13 cellular contexts compared by ENCODE assay signal in the genomic region with DNA sequence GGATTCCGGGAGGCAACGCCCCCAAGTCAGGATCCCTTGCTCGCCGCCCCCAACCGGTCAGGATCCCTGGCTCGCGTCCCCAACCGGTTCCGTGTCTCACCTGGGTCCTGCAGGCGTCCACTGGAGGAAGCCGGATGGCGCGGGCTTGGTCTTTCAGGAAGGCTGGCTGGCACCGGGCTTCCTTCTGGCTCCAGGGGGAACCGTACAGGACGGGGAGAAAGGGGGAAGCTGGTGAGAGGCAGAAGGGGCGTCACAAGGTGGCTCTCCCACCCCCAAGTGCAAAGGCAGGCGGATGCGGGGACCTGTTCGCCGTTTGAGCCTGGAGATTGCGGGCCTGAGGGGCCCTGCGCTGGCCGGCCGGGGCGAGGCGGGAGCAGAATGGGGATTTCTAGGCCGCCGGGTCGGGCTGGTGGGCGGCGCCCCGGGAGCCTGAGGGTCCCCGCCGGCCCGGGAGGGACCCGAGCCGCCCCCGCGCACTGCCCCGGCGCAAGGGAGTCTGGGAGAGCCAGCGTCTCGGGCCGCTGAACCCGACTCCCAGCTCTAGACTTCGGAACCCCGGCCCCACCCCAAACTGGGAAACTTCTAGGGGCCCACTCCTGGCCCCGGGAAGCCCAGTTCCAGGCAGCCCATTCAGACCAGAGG.
DNase-seq lines count a peak whose midpoint lies in the region; ATAC-seq and TF ChIP-seq lines count a peak whose summit lies in the region.
"Had no signal": no experiment of that assay in that cellular context is flagged by ENCODE, and none has a peak within 500 bp of the region (broad histone marks: within the 10 kb centered on the region; RNA-seq: fewer than 3 reads in every experiment).

No MANE protein-coding gene starts in this region.

- H3K4me2 ChIP-seq in SK-N-SH, result no peak overlapping the region
- H3K4me2 ChIP-seq: A549 had no signal

- CTCF ChIA-PET in SK-N-SH (lab: Yijun Ruan, JAX), result interaction anchor here (0.9 to 1.0 kb wide), 2 partner anchors 24 to 238 kb away, joined by 3 read pairs; no protein-coding TSS in a partner anchor
- CTCF ChIA-PET in CD4-positive, alpha-beta memory T cell (lab: Charles Lee; ENCODE audit: partially characterized antibody), result interaction anchor here (0.6 kb wide), 1 partner anchor 289 kb away, joined by 3 read pairs; no protein-coding TSS in a partner anchor

- peaks cover 23 to 32% of the 10 kb centered on the region in 2 donors for H3K27me3 Mint-ChIP-seq in CD4-positive, alpha-beta memory T cell

- H2AFZ ChIP-seq in SK-N-SH (ENCODE audit: low read depth), result 0 out of 2 replicates have a peak overlapping the region, but pooled peaks have one; percentile 20

- TF ChIP-seq RAD21 in SK-N-SH (IDR thresholded peaks at IDR 0.05; ENCODE audit: low read length), result no peak

- no peak overlapping the region for H3K9ac ChIP-seq in SK-N-SH
- no peak overlapping the region for H3K9ac ChIP-seq in duodenal mucosa (ENCODE audit: low read depth in 1 of 2, low read length in 2 of 2)

- POLR2A ChIA-PET in SK-N-SH (lab: Yijun Ruan, JAX), result no interaction called here
- POLR2A ChIA-PET in CD4-positive, alpha-beta memory T cell (lab: Charles Lee; ENCODE audit: partially characterized antibody), result no interaction called here

- H4K20me1 ChIP-seq in SK-N-SH (ENCODE audit: insufficient read depth), result peaks cover 3% of the 10 kb centered on the region; the same call in 1 of the 2 replicates

- peaks cover 11 to 15% (median 13%) of the 10 kb centered on the region in 4 donors for H3K4me1 Mint-ChIP-seq in CD4-positive, alpha-beta memory T cell

- no peaks in the 10 kb centered on the region for H3K36me3 Mint-ChIP-seq in CD4-positive, alpha-beta memory T cell

- H3K9me3 ChIP-seq in SK-N-SH (no peaks in the 10 kb centered on the region), duodenal mucosa (ENCODE audit: control insufficient read depth in 1 of 2, low read length in 2 of 2) (no peaks in the 10 kb centered on the region), lower lobe of right lung (no peaks in the 10 kb centered on the region), tibial artery (no peaks in the 10 kb centered on the region)
- no peaks in the 10 kb centered on the region for H3K9me3 ChIP-seq in CD4-positive, alpha-beta memory T cell (ENCODE audit: control insufficient read depth in 1 of 2, low read length in 2 of 2)
- H3K9me3 ChIP-seq: A549 had no signal

- H3K27ac ChIP-seq in SK-N-SH (ENCODE audit: low read depth in 2 of 2, low read length in 1 of 2), result peak overlapping the region; percentile 37 to 67; a peak in 3 of 4 replicates
- no peak overlapping the region for H3K27ac ChIP-seq in duodenal mucosa (ENCODE audit: low read depth, low read length)
- H3K27ac ChIP-seq in lower lobe of right lung, result no peak overlapping the region
- no peak overlapping the region for H3K27ac ChIP-seq in tibial artery
- H3K27ac ChIP-seq in CD4-positive, alpha-beta memory T cell (ENCODE audit: low read depth, low read length), result no peak overlapping the region

- DNase-seq in SK-N-SH (peak; percentile 49), lower lobe of right lung (no peak), tibial artery (no peak), T-helper 9 cell (no peak)
- no peak for DNase-seq in CD4-positive, alpha-beta memory T cell
- DNase-seq: activated T-cell treated with anti-CD3 and anti-CD28 coated beads for 4 hours, NCI-H69 had no signal

- H3K4me1 ChIP-seq in SK-N-SH (ENCODE audit: control insufficient read depth in 1 of 2, insufficient read depth in 2 of 2, low read depth in 1 of 2, low read length in 1 of 2) (peaks cover 0 to 6% of the 10 kb centered on the region in 2 experiments; a peak in 2 of 4 replicates), duodenal mucosa (ENCODE audit: control insufficient read depth in 1 of 2, insufficient read depth in 2 of 2, low read length in 2 of 2) (peaks cover 6 to 7% of the 10 kb centered on the region in 2 donors), lower lobe of right lung (no peaks in the 10 kb centered on the region), tibial artery (peaks cover 0 to 19% (median 12%) of the 10 kb centered on the region in 4 donors)
- H3K4me1 ChIP-seq in CD4-positive, alpha-beta memory T cell (ENCODE audit: insufficient read depth, low read length), result peaks cover 14% of the 10 kb centered on the region

- no peak for TF ChIP-seq EP300 in SK-N-SH (IDR thresholded peaks at IDR 0.05; ENCODE audit: borderline replicate concordance in 1 of 2, low read depth in 1 of 2, low read length in 1 of 2)

- no peak overlapping the region for H3K27ac Mint-ChIP-seq in CD4-positive, alpha-beta memory T cell
- H3K27ac Mint-ChIP-seq: T-helper 2 cell treated with Interferon-gamma antibody and Interleukin-4, amounts not matched to agents 5 μg/mL and 100 μg/mL, for 36 hours had no signal

- H3K4me3 ChIP-seq in SK-N-SH (ENCODE audit: low read depth in 2 of 2, low read length in 1 of 2) (peak overlapping the region in 1 of 2 experiments; percentile 15; a peak in 2 of 4 replicates), duodenal mucosa (ENCODE audit: low read depth in 1 of 2, low read length in 2 of 2) (peak overlapping the region; percentile 35 to 59), lower lobe of right lung (peak overlapping the region; percentile 25), tibial artery (peak overlapping the region; percentile 16 to 33)
- H3K4me3 ChIP-seq in CD4-positive, alpha-beta memory T cell (ENCODE audit: low read length in 2 of 2), result no peak overlapping the region
- H3K4me3 ChIP-seq: A549 had no signal

- WGBS in SK-N-SH (ENCODE audit: low lambda C conversion rate), result 54% methylated on average over 19 of the region's 49 CpGs

- peaks cover 17 to 20% of the 10 kb centered on the region in 2 experiments for H3K36me3 ChIP-seq in SK-N-SH (replicated peaks in 1 of 2; ENCODE audit: control insufficient read depth in 1 of 2, insufficient read depth in 2 of 2, low read length in 1 of 2)
- H3K36me3 ChIP-seq in duodenal mucosa (ENCODE audit: control insufficient read depth in 1 of 2, insufficient read depth in 2 of 2, low read length in 2 of 2), result no peaks in the 10 kb centered on the region
- H3K36me3 ChIP-seq in lower lobe of right lung, result no peaks in the 10 kb centered on the region
- H3K36me3 ChIP-seq in tibial artery, result no peaks in the 10 kb centered on the region
- no peaks in the 10 kb centered on the region for H3K36me3 ChIP-seq in CD4-positive, alpha-beta memory T cell (ENCODE audit: insufficient read depth, low read length)

- intact Hi-C loops in lower lobe of right lung (cut with DNase I), result no loop called here
- intact Hi-C loops in tibial artery (cut with DNase I; ENCODE audit: low total_unique reads), result no loop called here
- intact Hi-C loops in CD4-positive, alpha-beta memory T cell (cut with micrococcal nuclease), result no loop called here

- peaks cover 0 to 4% (median 0%) of the 10 kb centered on the region in 8 donors for H3K9me3 Mint-ChIP-seq in CD4-positive, alpha-beta memory T cell
- H3K9me3 Mint-ChIP-seq: central memory CD8-positive, alpha-beta T cell; T-helper 2 cell treated with Interferon-gamma antibody and Interleukin-4, amounts not matched to agents 5 μg/mL and 100 μg/mL, for 36 hours had no signal

- ATAC-seq in SK-N-SH treated with all-trans-retinoic acid at 6 μM for 48 hours (no peak), lower lobe of right lung (no peak), HG03354 (IDR thresholded peaks at IDR 0.05; ENCODE audit: poor library complexity, severe bottlenecking, unreplicated experiment) (no peak)
- ATAC-seq: A549 had no signal

- H3K4me3 Mint-ChIP-seq in CD4-positive, alpha-beta memory T cell, result no peak overlapping the region
- H3K4me3 Mint-ChIP-seq: central memory CD8-positive, alpha-beta T cell; T-helper 2 cell treated with Interferon-gamma antibody and Interleukin-4, amounts not matched to agents 5 μg/mL and 100 μg/mL, for 36 hours had no signal

- H3K27me3 ChIP-seq in SK-N-SH (ENCODE audit: insufficient read depth) (no peaks in the 10 kb centered on the region), duodenal mucosa (ENCODE audit: control insufficient read depth in 1 of 2, insufficient read depth in 2 of 2, low read length in 2 of 2) (peaks cover 13 to 36% of the 10 kb centered on the region in 2 donors), lower lobe of right lung (ENCODE audit: low read depth) (peaks cover 29% of the 10 kb centered on the region), tibial artery (peaks cover 0 to 17% of the 10 kb centered on the region in 2 donors)
- peaks cover 24% of the 10 kb centered on the region for H3K27me3 ChIP-seq in CD4-positive, alpha-beta memory T cell (ENCODE audit: insufficient read depth, low read length)

- H3K9me2 ChIP-seq in SK-N-SH, result no peaks in the 10 kb centered on the region

- no peak for TF ChIP-seq CTCF in SK-N-SH (IDR thresholded peaks at IDR 0.05)
- TF ChIP-seq CTCF in lower lobe of right lung (IDR thresholded peaks at IDR 0.05), result no peak
- TF ChIP-seq CTCF in tibial artery (IDR thresholded peaks at IDR 0.05), result no peak

- H3F3A ChIP-seq in SK-N-SH (replicated peaks; ENCODE audit: insufficient read depth), result peaks cover 46% of the 10 kb centered on the region

- peaks cover 38% of the 10 kb centered on the region for H3K79me2 ChIP-seq in SK-N-SH (ENCODE audit: insufficient read depth)

TF ChIP-seq in SK-N-SH, 30 proteins besides CTCF, POLR2A, EP300 and RAD21 (continues in another document):
- no peak for TF ChIP-seq CHD2 (IDR thresholded peaks at IDR 0.05; ENCODE audit: low read length, partially characterized antibody)
- no peak for TF ChIP-seq GABPA (IDR thresholded peaks at IDR 0.05; ENCODE audit: low read depth)
- no peak for TF ChIP-seq FOXM1 (IDR thresholded peaks at IDR 0.05; ENCODE audit: low read depth)

TF ChIP-seq in SK-N-SH treated with all-trans-retinoic acid at 6 μM for 48 hours, 23 proteins besides CTCF, POLR2A, EP300 and RAD21:
- TF ChIP-seq ESRRG (CRISPR knock-in tag; IDR thresholded peaks at IDR 0.05), result no peak
- TF ChIP-seq ZFP3 (CRISPR knock-in tag; IDR thresholded peaks at IDR 0.05), result no peak
- no peak for TF ChIP-seq ZNF8 (CRISPR knock-in tag; IDR thresholded peaks at IDR 0.05)

Comparison
In these comparisons a context has a peak if more than half of its experiments do, and no peak if none do; other contexts are left out.
1. H3K27ac ChIP-seq: peak in SK-N-SH (2 of 2); none in duodenal mucosa (single experiment), lower lobe of right lung (single experiment), tibial artery (0 of 2) and CD4-positive, alpha-beta memory T cell (single experiment).
2. H3K4me3 ChIP-seq: peak in duodenal mucosa (2 of 2), lower lobe of right lung (single experiment) and tibial artery (2 of 2); none in CD4-positive, alpha-beta memory T cell (0 of 2).